ENCODE assay signal across 8 cellular contexts in genomic region chr3:41881233-41881821, GRCh38.
DNase-seq lines count a peak whose midpoint lies in the region; TF ChIP-seq lines count a peak whose summit lies in the region.

No MANE protein-coding gene starts in this region.

- H3K4me3 ChIP-seq in BJ (ENCODE audit: low read depth, low read length): no peak overlapping the region
- H3K4me3 ChIP-seq in epithelial cell of esophagus (ENCODE audit: low read length): no peak overlapping the region
- no peak overlapping the region for H3K4me3 ChIP-seq in osteoblast (ENCODE audit: insufficient read depth, low read length)

- no peaks in the 10 kb centered on the region for H3K79me2 ChIP-seq in osteoblast (ENCODE audit: insufficient read depth, low read length)

- no peaks in the 10 kb centered on the region for H3K36me3 Mint-ChIP-seq in activated T-helper 2 cell treated with anti-CD3 and anti-CD28 coated beads, Interferon-gamma antibody, Interleukin-2, Interleukin-4, amounts not matched to agents 10 μg/mL and 5 μg/mL and 100 μg/mL, durations not matched to agents 14 hours and 24 hours and 36 hours (ENCODE audit: low read depth)

- no peak overlapping the region for H3K4me2 ChIP-seq in osteoblast (ENCODE audit: insufficient read depth, low read length)

- CTCF ChIA-PET in BJ (lab: Yijun Ruan, JAX): interaction anchor here (0.6 to 6.8 kb wide), 5 partner anchors 9 to 1301 kb away, joined by 3 to 67 read pairs (median 5); no protein-coding TSS in a partner anchor

- H3K27ac Mint-ChIP-seq in activated T-helper 2 cell treated with anti-CD3 and anti-CD28 coated beads, Interferon-gamma antibody, Interleukin-2, Interleukin-4, amounts not matched to agents 10 μg/mL and 5 μg/mL and 100 μg/mL, durations not matched to agents 14 hours and 24 hours and 36 hours: no peak overlapping the region

- H3K9me3 Mint-ChIP-seq in activated T-helper 2 cell treated with anti-CD3 and anti-CD28 coated beads, Interferon-gamma antibody, Interleukin-2, Interleukin-4, amounts not matched to agents 10 μg/mL and 5 μg/mL and 100 μg/mL, durations not matched to agents 14 hours and 24 hours and 36 hours: no peaks in the 10 kb centered on the region

- no peaks in the 10 kb centered on the region for H3K4me1 Mint-ChIP-seq in activated T-helper 2 cell treated with anti-CD3 and anti-CD28 coated beads, Interferon-gamma antibody, Interleukin-2, Interleukin-4, amounts not matched to agents 10 μg/mL and 5 μg/mL and 100 μg/mL, durations not matched to agents 14 hours and 24 hours and 36 hours (ENCODE audit: low read depth)

- H3K27me3 Mint-ChIP-seq in activated T-helper 2 cell treated with anti-CD3 and anti-CD28 coated beads, Interferon-gamma antibody, Interleukin-2, Interleukin-4, amounts not matched to agents 10 μg/mL and 5 μg/mL and 100 μg/mL, durations not matched to agents 14 hours and 24 hours and 36 hours (ENCODE audit: low read depth): no peaks in the 10 kb centered on the region

- no peak overlapping the region for H2AFZ ChIP-seq in osteoblast (ENCODE audit: low read length)

- no peaks in the 10 kb centered on the region for H3K9me3 ChIP-seq in osteoblast (ENCODE audit: low read depth, low read length)

- H3K4me1 ChIP-seq in osteoblast (ENCODE audit: insufficient read depth, low read length): no peaks in the 10 kb centered on the region

- H3K36me3 ChIP-seq in BJ (ENCODE audit: control insufficient read depth, insufficient read depth, low read length) (no peaks in the 10 kb centered on the region), osteoblast (ENCODE audit: insufficient read depth, low read length) (no peaks in the 10 kb centered on the region)

- no peak overlapping the region for H3K27ac ChIP-seq in osteoblast (ENCODE audit: low read depth, low read length)

- intact Hi-C loops in activated T-helper 2 cell treated with anti-CD3 and anti-CD28 coated beads, Interferon-gamma antibody, Interleukin-2, Interleukin-4, amounts not matched to agents 10 μg/mL and 5 μg/mL and 100 μg/mL, durations not matched to agents 14 hours and 24 hours and 36 hours (cut with micrococcal nuclease): loop anchor here (1.0 to 5.0 kb wide), 3 partner anchors 184 to 1554 kb away; no protein-coding TSS in a partner anchor

- H3K27me3 ChIP-seq in BJ (ENCODE audit: control insufficient read depth, insufficient read depth, low read length) (no peaks in the 10 kb centered on the region), osteoblast (ENCODE audit: insufficient read depth, low read length) (no peaks in the 10 kb centered on the region)

- TF ChIP-seq CTCF in BJ (IDR thresholded peaks at IDR 0.05; ENCODE audit: insufficient read depth, low read depth, low read length): peak; percentile 50
- peak; percentile 41 for TF ChIP-seq CTCF in GM20000 (IDR thresholded peaks at IDR 0.05; ENCODE audit: extremely low read depth, missing control alignments)
- peak; percentile 60 for TF ChIP-seq CTCF in epithelial cell of esophagus (IDR thresholded peaks at IDR 0.05; ENCODE audit: insufficient read depth, low read depth, low read length, missing control alignments)
- peak; percentile 68 for TF ChIP-seq CTCF in osteoblast (IDR thresholded peaks at IDR 0.05; ENCODE audit: extremely low read depth, low read depth, low read length)

- DNase-seq in BJ (ENCODE audit: low read depth): no peak
- peak; percentile 25 for DNase-seq in GM20000 (ENCODE audit: low spot score)
- peak; percentile 69 for DNase-seq in OCI-M1 (lab: John Stamatoyannopoulos, UW)
- peak; percentile 49 for DNase-seq in epithelial cell of esophagus (ENCODE audit: low read depth)
- DNase-seq in osteoblast (ENCODE audit: insufficient read length, low spot score, missing footprints): no peak
- DNase-seq in activated T-helper 2 cell treated with anti-CD3 and anti-CD28 coated beads, Interferon-gamma antibody, Interleukin-2, Interleukin-4, amounts not matched to agents 10 μg/mL and 5 μg/mL and 100 μg/mL, durations not matched to agents 14 hours and 24 hours and 36 hours (ENCODE audit: low spot score): no peak
- no peak for DNase-seq in HPDE6-E6E7 (ENCODE audit: extremely low spot score)
- DNase-seq in stimulated activated CD4-positive, alpha-beta T cell treated with anti-CD3 and anti-CD28 coated beads, Interleukin-2, amount 100 ng/mL, for 24 hours: no peak

- no peaks in the 10 kb centered on the region for H4K20me1 ChIP-seq in osteoblast (ENCODE audit: insufficient read depth, low read length)

- POLR2A ChIA-PET in BJ (lab: Charles Lee): no interaction called here

- H3K4me3 Mint-ChIP-seq in activated T-helper 2 cell treated with anti-CD3 and anti-CD28 coated beads, Interferon-gamma antibody, Interleukin-2, Interleukin-4, amounts not matched to agents 10 μg/mL and 5 μg/mL and 100 μg/mL, durations not matched to agents 14 hours and 24 hours and 36 hours (ENCODE audit: low read depth): no peak overlapping the region

Comparison
In these comparisons a context has a peak if more than half of its experiments do, and no peak if none do; other contexts are left out.
1. DNase-seq: peak in GM20000 (single experiment), OCI-M1 (single experiment) and epithelial cell of esophagus (single experiment); none in BJ (single experiment), osteoblast (single experiment), activated T-helper 2 cell treated with anti-CD3 and anti-CD28 coated beads, Interferon-gamma antibody, Interleukin-2, Interleukin-4, amounts not matched to agents 10 μg/mL and 5 μg/mL and 100 μg/mL, durations not matched to agents 14 hours and 24 hours and 36 hours (single experiment), HPDE6-E6E7 (single experiment) and stimulated activated CD4-positive, alpha-beta T cell treated with anti-CD3 and anti-CD28 coated beads, Interleukin-2, amount 100 ng/mL, for 24 hours (0 of 2).
2. Peak in every context shown above with its lines, with median percentiles within 50 percentile points of each other: CTCF ChIP-seq.